In the genomic region with DNA sequence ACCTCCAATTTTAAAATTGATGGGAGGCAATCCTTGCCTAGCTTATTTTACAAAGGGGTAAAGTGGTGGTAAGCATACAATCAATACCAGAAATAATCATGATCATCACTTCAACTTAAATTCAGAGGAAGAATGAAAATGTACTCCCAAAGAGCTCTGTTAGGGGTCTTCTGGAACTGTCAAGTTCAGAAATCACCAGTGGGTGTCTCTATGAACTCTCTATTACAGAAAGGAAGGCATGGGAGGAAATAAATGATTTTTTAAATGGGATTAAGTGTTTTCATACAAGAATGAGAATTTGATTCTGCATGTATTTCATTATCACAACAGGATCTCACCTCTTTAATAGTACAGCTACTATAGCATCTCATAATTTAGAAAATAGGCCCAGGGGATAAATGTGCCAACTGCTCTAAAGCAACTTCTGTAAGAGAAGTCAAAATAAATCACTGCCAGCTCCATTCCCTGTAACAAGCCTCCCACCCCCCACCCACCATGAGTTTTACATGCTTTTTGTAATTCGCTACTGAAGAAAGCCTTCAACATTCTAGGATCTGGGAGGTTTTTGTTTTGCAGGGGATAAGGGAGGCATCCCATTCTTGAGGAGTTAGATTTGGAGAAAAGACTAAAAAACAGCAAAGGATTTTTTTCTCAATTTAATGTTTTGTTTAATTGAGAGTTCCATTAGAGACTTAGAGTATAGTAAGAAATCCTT, we compare ENCODE assay signal across 14 cellular contexts. TPM values are rescaled to one million over a fixed set of nuclear protein-coding genes. Genes with fewer than 3 reads are reported as not detected.
A peak's percentile ranks its signal among the peaks of the same experiment; 100 is the strongest.
DNase-seq lines count a peak whose midpoint lies in the region; ATAC-seq and TF ChIP-seq lines count a peak whose summit lies in the region.
"Had no signal": no experiment of that assay in that cellular context is flagged by ENCODE, and none has a peak within 500 bp of the region (broad histone marks: within the 10 kb centered on the region; RNA-seq: fewer than 3 reads in every experiment).

No MANE protein-coding gene starts in this region.

- intact Hi-C loops in activated CD4-positive, alpha-beta memory T cell treated with anti-CD3 and anti-CD28 coated beads for 36 hours (cut with micrococcal nuclease): loop anchor here (1.0 kb wide), 1 partner anchor 10 kb away; a partner anchor contains a TSS
- intact Hi-C loops in stomach (cut with DNase I; ENCODE audit: low total_unique reads): no loop called here

- peak overlapping the region; percentile 61 for H3K27ac Mint-ChIP-seq in activated CD4-positive, alpha-beta memory T cell treated with anti-CD3 and anti-CD28 coated beads for 36 hours
- H3K27ac Mint-ChIP-seq in immature natural killer cell: peak overlapping the region in 4 of 6 donors; percentile 9 to 94 (median 51)

- no peak overlapping the region for H3K4me2 ChIP-seq in SK-N-SH

- TF ChIP-seq POLR2A in stomach (IDR thresholded peaks at IDR 0.05): no peak

- no peaks in the 10 kb centered on the region for H4K20me1 ChIP-seq in SK-N-SH (ENCODE audit: insufficient read depth)

- H3K27ac ChIP-seq in SK-N-SH (ENCODE audit: low read depth in 2 of 2, low read length in 1 of 2) (peak overlapping the region in 1 of 2 experiments; percentile 49; a peak in 3 of 4 replicates), stomach (peak overlapping the region in 4 of 5 donors; percentile 62 to 79 (median 70)), substantia nigra (ENCODE audit: low read depth, low read length, poor library complexity, severe bottlenecking) (no peak overlapping the region)
- H3K27ac ChIP-seq: RWPE1 had no signal

- POLR2A ChIA-PET in SK-N-SH (lab: Yijun Ruan, JAX): no interaction called here
- POLR2A ChIA-PET in activated CD4-positive, alpha-beta memory T cell treated with anti-CD3 and anti-CD28 coated beads for 36 hours (lab: Charles Lee): interaction anchor here (1.1 to 1.5 kb wide), 3 partner anchors 8 to 10 kb away, joined by 3 to 5 read pairs (median 4); a partner anchor contains a TSS

- TF ChIP-seq CTCF in SK-N-SH (IDR thresholded peaks at IDR 0.05): no peak
- no peak for TF ChIP-seq CTCF in stomach (IDR thresholded peaks at IDR 0.05)

- H3K4me1 ChIP-seq in SK-N-SH (ENCODE audit: control insufficient read depth in 1 of 2, insufficient read depth in 2 of 2, low read depth in 1 of 2, low read length in 1 of 2) (peaks cover 5 to 7% of the 10 kb centered on the region in 2 experiments; a peak in 2 of 4 replicates), stomach (peaks cover 0 to 35% (median 19%) of the 10 kb centered on the region in 4 donors)

- peaks cover 40% of the 10 kb centered on the region for H3K4me1 Mint-ChIP-seq in activated CD4-positive, alpha-beta memory T cell treated with anti-CD3 and anti-CD28 coated beads for 36 hours (ENCODE audit: low read depth)
- peaks cover 5 to 9% of the 10 kb centered on the region in 2 donors for H3K4me1 Mint-ChIP-seq in immature natural killer cell

- 100% methylated on average over 1 of the region's 1 CpG for WGBS in SK-N-SH (ENCODE audit: low lambda C conversion rate)
- WGBS in stomach, 5 donors: 89 to 100% (median 99%) methylated on average over 1 of the region's 1 CpG

- TF ChIP-seq RAD21 in SK-N-SH (IDR thresholded peaks at IDR 0.05; ENCODE audit: low read length): peak; percentile 50

- H3K79me2 ChIP-seq in SK-N-SH (ENCODE audit: insufficient read depth): peaks cover 11% of the 10 kb centered on the region

- no peaks in the 10 kb centered on the region for H3K27me3 Mint-ChIP-seq in activated CD4-positive, alpha-beta memory T cell treated with anti-CD3 and anti-CD28 coated beads for 36 hours
- peaks cover 0 to 2% (median 0%) of the 10 kb centered on the region in 3 donors for H3K27me3 Mint-ChIP-seq in immature natural killer cell (ENCODE audit: low read depth in 3 of 3)
- H3K27me3 Mint-ChIP-seq: activated naive CD8-positive, alpha-beta T cell treated with anti-CD3 and anti-CD28 coated beads, Interleukin-2, amount 10 ng/mL, durations not matched to agents 7 days and 5 days had no signal

- H3K9me3 Mint-ChIP-seq in activated CD4-positive, alpha-beta memory T cell treated with anti-CD3 and anti-CD28 coated beads for 36 hours: no peaks in the 10 kb centered on the region
- H3K9me3 Mint-ChIP-seq in immature natural killer cell: no peaks in the 10 kb centered on the region
- H3K9me3 Mint-ChIP-seq: activated naive CD8-positive, alpha-beta T cell treated with anti-CD3 and anti-CD28 coated beads, Interleukin-2, amount 10 ng/mL, durations not matched to agents 7 days and 5 days had no signal

- peaks cover 37% of the 10 kb centered on the region for H3K36me3 Mint-ChIP-seq in activated CD4-positive, alpha-beta memory T cell treated with anti-CD3 and anti-CD28 coated beads for 36 hours
- peaks cover 17 to 36% (median 34%) of the 10 kb centered on the region in 3 donors for H3K36me3 Mint-ChIP-seq in immature natural killer cell

- H2AFZ ChIP-seq in SK-N-SH (ENCODE audit: low read depth): no peak overlapping the region

- H3K27me3 ChIP-seq in SK-N-SH (ENCODE audit: insufficient read depth): no peaks in the 10 kb centered on the region
- no peaks in the 10 kb centered on the region for H3K27me3 ChIP-seq in stomach

- CTCF ChIA-PET in SK-N-SH (lab: Yijun Ruan, JAX): interaction anchor here (0.6 to 1.7 kb wide), 6 partner anchors 20 to 589 kb away, joined by 3 to 7 read pairs (median 4); no protein-coding TSS in a partner anchor
- CTCF ChIA-PET in activated CD4-positive, alpha-beta memory T cell treated with anti-CD3 and anti-CD28 coated beads for 36 hours (lab: Charles Lee): interaction anchor here (1.3 to 2.7 kb wide), 5 partner anchors 13 to 204 kb away, joined by 3 to 8 read pairs (median 4); no protein-coding TSS in a partner anchor

- peaks cover 12% of the 10 kb centered on the region for H3F3A ChIP-seq in SK-N-SH (replicated peaks; ENCODE audit: insufficient read depth)

- ATAC-seq in SK-N-SH treated with all-trans-retinoic acid at 6 μM for 48 hours: no peak

- H3K4me3 ChIP-seq in SK-N-SH (ENCODE audit: low read depth in 2 of 2, low read length in 1 of 2) (no peak overlapping the region), stomach (no peak overlapping the region)

- H3K9me2 ChIP-seq in SK-N-SH: no peaks in the 10 kb centered on the region

- DNase-seq in SK-N-SH (no peak), immature natural killer cell (no peak), stomach (no peak), C1 segment of cervical spinal cord (lab: John Stamatoyannopoulos, UW) (no peak), T1000 (lab: John Stamatoyannopoulos, UW) (no peak), substantia nigra (lab: John Stamatoyannopoulos, UW) (no peak)
- DNase-seq in activated CD4-positive, alpha-beta memory T cell treated with anti-CD3 and anti-CD28 coated beads for 36 hours: no peak
- DNase-seq: 8988T; activated naive CD8-positive, alpha-beta T cell treated with anti-CD3 and anti-CD28 coated beads, Interleukin-2, amount 10 ng/mL, durations not matched to agents 7 days and 5 days; KBM-7; NCI-H1436 treated with DMSO at 0.1 percent for 48 hours; NCI-H510A had no signal

- H3K4me3 Mint-ChIP-seq in activated CD4-positive, alpha-beta memory T cell treated with anti-CD3 and anti-CD28 coated beads for 36 hours: no peak overlapping the region
- H3K4me3 Mint-ChIP-seq in immature natural killer cell: peak overlapping the region in 1 of 5 donors; percentile 68
- H3K4me3 Mint-ChIP-seq: activated naive CD8-positive, alpha-beta T cell treated with anti-CD3 and anti-CD28 coated beads, Interleukin-2, amount 10 ng/mL, durations not matched to agents 7 days and 5 days had no signal

- peaks cover 49 to 70% of the 10 kb centered on the region in 2 experiments for H3K36me3 ChIP-seq in SK-N-SH (replicated peaks in 1 of 2; ENCODE audit: control insufficient read depth in 1 of 2, insufficient read depth in 2 of 2, low read length in 1 of 2)
- H3K36me3 ChIP-seq in stomach: peaks cover 3 to 57% (median 45%) of the 10 kb centered on the region in 4 donors

- H3K9ac ChIP-seq in SK-N-SH: no peak overlapping the region

- TF ChIP-seq EP300 in SK-N-SH (IDR thresholded peaks at IDR 0.05; ENCODE audit: borderline replicate concordance in 1 of 2, low read depth in 1 of 2, low read length in 1 of 2): no peak
- TF ChIP-seq EP300 in stomach (IDR thresholded peaks at IDR 0.05): no peak

- H3K9me3 ChIP-seq in SK-N-SH (no peaks in the 10 kb centered on the region), stomach (no peaks in the 10 kb centered on the region)

TF ChIP-seq in SK-N-SH, 30 proteins besides CTCF, POLR2A, EP300 and RAD21 (continues in another document):
- TF ChIP-seq, protein P1, sequence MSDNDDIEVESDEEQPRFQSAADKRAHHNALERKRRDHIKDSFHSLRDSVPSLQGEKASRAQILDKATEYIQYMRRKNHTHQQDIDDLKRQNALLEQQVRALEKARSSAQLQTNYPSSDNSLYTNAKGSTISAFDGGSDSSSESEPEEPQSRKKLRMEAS (IDR thresholded peaks at IDR 0.05; ENCODE audit: low read depth): no peak
- TF ChIP-seq NRF1 (IDR thresholded peaks at IDR 0.05; ENCODE audit: low read depth, low read length) (no peak), NFIC (IDR thresholded peaks at IDR 0.05; ENCODE audit: borderline replicate concordance) (no peak), YY1 (IDR thresholded peaks at IDR 0.05; ENCODE audit: low read depth) (no peak)

TF ChIP-seq in SK-N-SH treated with all-trans-retinoic acid at 6 μM for 48 hours, 23 proteins besides CTCF, POLR2A, EP300 and RAD21 (continues in another document):
- TF ChIP-seq ZC3H10 (CRISPR knock-in tag; IDR thresholded peaks at IDR 0.05): no peak

RNA-seq across cellular contexts. Expression of a gene that starts 9.7 kb away (rescaled TPM):
- polyA plus RNA-seq in SK-N-SH (2012; rRNA removed): 18.8 and 23.2 TPM in 2 replicates
- 15.7 and 18.5 TPM in 2 replicates for polyA plus RNA-seq in SK-N-SH (2012; cell fraction: cytosol; rRNA removed)
- 17.7 and 23.4 TPM in 2 replicates for polyA plus RNA-seq in SK-N-SH (2012; cell fraction: nucleus; rRNA removed)
- 10 to 100 TPM; 13.1 to 13.4 TPM for total RNA-seq in activated CD4-positive, alpha-beta memory T cell treated with anti-CD3 and anti-CD28 coated beads for 36 hours
- 10 to 100 TPM in 1 of 3 donors, 1 to 10 TPM in 2; 3.5 to 14.0 (median 6.2) TPM for polyA plus RNA-seq in immature natural killer cell
- 10 to 100 TPM in 4 of 5 donors, not detected in 1; 16.0 to 43.2 (median 28.4) TPM for total RNA-seq in stomach
- 1 to 10 TPM; 5.8 to 9.3 (median 6.5) TPM for polyA plus RNA-seq in stomach

RNA-seq across cellular contexts. Expression of a gene that starts 58.2 kb away (rescaled TPM):
- polyA plus RNA-seq in SK-N-SH (2012; rRNA removed) (1.5 and 1.6 TPM in 2 replicates), immature natural killer cell (under 1 TPM; 0.05 to 0.36 (median 0.12) TPM), stomach (1 to 10 TPM in 1 of 3 donors, under 1 TPM in 2; 0.31 to 2.8 (median 0.93) TPM)
- polyA plus RNA-seq in SK-N-SH (2012; cell fraction: cytosol; rRNA removed): 0.68 and 1.6 TPM in 2 replicates
- 7.6 and 7.9 TPM in 2 replicates for polyA plus RNA-seq in SK-N-SH (2012; cell fraction: nucleus; rRNA removed)
- total RNA-seq in activated CD4-positive, alpha-beta memory T cell treated with anti-CD3 and anti-CD28 coated beads for 36 hours: under 1 TPM; 0.07 to 0.12 TPM
- 10 to 100 TPM in 3 of 5 donors, 1 to 10 TPM in 2; 6.7 to 55.8 (median 23.7) TPM for total RNA-seq in stomach
